19 cellular contexts compared by ENCODE assay signal in genomic region chr19:1047696-1048147, GRCh38. TPM values are rescaled to one million over a fixed set of nuclear protein-coding genes. Genes with fewer than 3 reads are reported as not detected.
"Had no signal": no experiment of that assay in that cellular context is flagged by ENCODE, and none has a peak within 500 bp of the region (broad histone marks: within the 10 kb centered on the region; RNA-seq: fewer than 3 reads in every experiment).

No MANE protein-coding gene starts in this region.

- H3K27ac ChIP-seq: cardiac muscle cell, dorsolateral prefrontal cortex, neural progenitor cell, ovary, thoracic aorta, VCaP had no signal

- H3K9me3 ChIP-seq: ovary, thoracic aorta had no signal

- H3K36me3 ChIP-seq: cardiac muscle cell, neural progenitor cell, ovary, thoracic aorta had no signal

- DNase-seq: activated CD4-positive, alpha-beta T cell treated with anti-CD3 and anti-CD28 coated beads, Interleukin-2, amount 50 U/mL, for 48 hours; activated CD8-positive, alpha-beta memory T cell treated with anti-CD3 and anti-CD28 coated beads, Interleukin-2, amount 10 ng/mL, durations not matched to agents 7 days and 5 days; activated T-cell treated with anti-CD3 and anti-CD28 coated beads, Interleukin-2, amount 50 U/mL, for 24 hours; dorsolateral prefrontal cortex; hippocampal formation; midbrain; naive B cell; ovary; stimulated activated CD4-positive, alpha-beta T cell treated with anti-CD3 and anti-CD28 coated beads, Interleukin-12 subunit alpha, Interleukin-12 subunit beta, amount 100 ng/mL, for 4 hours; stimulated activated CD4-positive, alpha-beta T cell treated with anti-CD3 and anti-CD28 coated beads, Interleukin-2, amount 100 ng/mL, for 24 hours; T-helper 1 cell had no signal

- H3K4me3 ChIP-seq: cardiac muscle cell, dorsolateral prefrontal cortex, lung, neural progenitor cell, ovary, thoracic aorta had no signal

- FAIRE-seq: endometrium had no signal

- ATAC-seq: activated CD8-positive, alpha-beta memory T cell treated with anti-CD3 and anti-CD28 coated beads, Interleukin-2, amount 10 ng/mL, durations not matched to agents 7 days and 5 days had no signal

- H3K4me1 ChIP-seq: neural progenitor cell had no signal

- H3K9ac ChIP-seq: neural progenitor cell had no signal

RNA-seq across cellular contexts. Expression of gene RNU6-2, which starts 26.4 kb away (rescaled TPM):
- total RNA-seq: activated CD8-positive, alpha-beta memory T cell treated with anti-CD3 and anti-CD28 coated beads, Interleukin-2, amount 10 ng/mL, durations not matched to agents 7 days and 5 days; cardiac muscle cell; dorsolateral prefrontal cortex; lung; ovary; thoracic aorta; ureter had no signal
- polyA plus RNA-seq: cardiac muscle cell, esophagus, lung, ovary had no signal
